Comparison of ENCODE assay signal across 26 cellular contexts in genomic region chrX:130545796-130546195, GRCh38.
"Had no signal": no experiment of that assay in that cellular context is flagged by ENCODE, and none has a peak within 500 bp of the region (broad histone marks: within the 10 kb centered on the region; RNA-seq: fewer than 3 reads in every experiment).

No MANE protein-coding gene starts in this region.

- FAIRE-seq: urothelium cell line had no signal

- H3K36me3 ChIP-seq: stomach, suprapubic skin, thoracic aorta, thyroid gland, tibial artery, tibial nerve, transverse colon, upper lobe of left lung, upper lobe of right lung, uterus, vagina had no signal

- DNase-seq: stimulated activated CD4-positive, alpha-beta T cell treated with anti-CD3 and anti-CD28 coated beads, Interleukin-2, amount 100 ng/mL, for 48 hours; stimulated activated CD4-positive, alpha-beta T cell treated with anti-CD3 and anti-CD28 coated beads, Interleukin-4, amount 100 ng/mL, for 1 hour; stimulated activated CD4-positive, alpha-beta T cell treated with anti-CD3 and anti-CD28 coated beads, Interleukin-4, amount 100 ng/mL, for 24 hours; stimulated activated CD4-positive, alpha-beta T cell treated with anti-CD3 and anti-CD28 coated beads, Interleukin-4, amount 100 ng/mL, for 4 hours; stimulated activated CD8-positive, alpha-beta memory T cell treated with anti-CD3 and anti-CD28 coated beads, Interleukin-4, amount 100 ng/mL, for 48 hours; stimulated activated naive B cell treated with anti-CD40 and anti-IgM and Interleukin-4, amounts not matched to agents 10 μg/mL and 1 μg/mL and 100 μg/mL, for 72 hours; stimulated activated naive CD4-positive, alpha-beta T cell; stimulated activated naive CD4-positive, alpha-beta T cell treated with Interleukin-2 at 50 U/mL for 16 hours; stimulated activated naive CD8-positive, alpha-beta T cell treated with anti-CD3 and anti-CD28 coated beads, Interleukin-15, amount 100 ng/mL, for 72 hours; stimulated activated naive CD8-positive, alpha-beta T cell treated with anti-CD3 and anti-CD28 coated beads, Interleukin-15, Interleukin-2, amounts not matched to agents 100 U/mL and 50 U/mL, for 24 hours; stomach; substantia nigra; testis; thyroid gland; tibial artery; transverse colon; upper lobe of left lung; upper lobe of right lung; uterus had no signal

- H3K9me3 ChIP-seq: stomach, suprapubic skin, testis, thoracic aorta, thyroid gland, tibial artery, tibial nerve, transverse colon, upper lobe of left lung, upper lobe of right lung, uterus, vagina had no signal

- H3K27me3 ChIP-seq: suprapubic skin, testis, tibial artery, tibial nerve, transverse colon, upper lobe of left lung, upper lobe of right lung, uterus, vagina had no signal

- H3K27ac ChIP-seq: stomach, suprapubic skin, testis, thoracic aorta, thyroid gland, tibial artery, tibial nerve, transverse colon, upper lobe of left lung, upper lobe of right lung, uterus, vagina had no signal

- H3K4me1 ChIP-seq: stomach, suprapubic skin, testis, thyroid gland, tibial nerve, transverse colon, upper lobe of left lung, upper lobe of right lung, uterus, vagina had no signal

- H3K4me3 ChIP-seq: stomach, suprapubic skin, testis, thoracic aorta, thyroid gland, tibial artery, tibial nerve, transverse colon, upper lobe of left lung, upper lobe of right lung, uterus, vagina had no signal

- ATAC-seq: stimulated activated effector memory CD8-positive, alpha-beta T cell treated with anti-CD3 and anti-CD28 coated beads, Interleukin-12 subunit alpha, Interleukin-12 subunit beta, amount 100 ng/mL, for 72 hours; stimulated activated memory B cell treated with anti-CD40 and anti-IgM and Interleukin-4, amounts not matched to agents 10 μg/mL and 1 μg/mL and 100 μg/mL, for 72 hours; stimulated activated naive B cell treated with anti-CD40 and anti-IgM and Interleukin-4, amounts not matched to agents 10 μg/mL and 1 μg/mL and 100 μg/mL, for 72 hours; stimulated activated naive CD8-positive, alpha-beta T cell treated with anti-CD3 and anti-CD28 coated beads, Interleukin-15, amount 100 ng/mL, for 72 hours; stimulated activated naive CD8-positive, alpha-beta T cell treated with anti-CD3 and anti-CD28 coated beads, Interleukin-15, Interleukin-2, amounts not matched to agents 100 U/mL and 50 U/mL, for 24 hours; upper lobe of right lung had no signal
